In the genomic region with DNA sequence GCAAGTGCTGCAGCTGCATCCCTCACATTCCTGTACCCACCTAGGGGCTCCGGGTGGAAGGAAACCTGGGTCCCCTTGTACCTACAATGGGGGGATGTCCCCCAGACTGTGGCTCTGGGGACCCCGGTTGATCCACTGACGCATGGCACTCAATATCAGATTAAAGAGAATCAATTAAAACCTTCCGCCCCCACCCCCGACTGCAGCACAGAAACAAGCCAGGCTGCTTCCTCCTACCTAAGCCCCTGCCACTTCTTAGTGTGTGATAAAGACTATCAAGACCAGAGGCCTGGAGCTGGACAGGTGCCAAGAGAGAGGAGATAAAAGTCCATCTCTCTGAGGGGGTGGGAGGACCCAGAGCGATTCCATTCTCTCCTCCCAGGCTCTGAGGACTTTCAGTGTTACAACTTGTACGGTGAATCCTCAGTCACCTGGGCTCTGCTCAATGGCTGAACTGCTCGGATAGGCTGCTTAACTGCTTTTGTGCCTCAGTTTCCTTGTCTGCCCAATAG, we compare ENCODE assay signal across 1 cellular context.
TF ChIP-seq lines count a peak whose summit lies in the region.

No MANE protein-coding gene starts in this region.

TF ChIP-seq in endothelial cell of umbilical vein, 7 proteins besides CTCF, POLR2A, EP300 and RAD21:
- TF ChIP-seq FOS (IDR thresholded peaks at IDR 0.05; ENCODE audit: borderline replicate concordance, insufficient read depth, low read length) (no peak), GATA2 (IDR thresholded peaks at IDR 0.05; ENCODE audit: insufficient read depth, insufficient read length, low read depth, low read length) (no peak), JUN (IDR thresholded peaks at IDR 0.05; ENCODE audit: borderline replicate concordance, insufficient read depth, insufficient read length, low read depth) (no peak), POLR2AphosphoS5 (IDR thresholded peaks at IDR 0.05; ENCODE audit: insufficient read depth, low read depth, low read length) (no peak), EZH2 (IDR thresholded peaks at IDR 0.05; ENCODE audit: borderline replicate concordance, low read depth, low read length, severe bottlenecking) (no peak), MYC (IDR thresholded peaks at IDR 0.05; ENCODE audit: low read depth, low read length) (no peak)
- TF ChIP-seq, protein P1, sequence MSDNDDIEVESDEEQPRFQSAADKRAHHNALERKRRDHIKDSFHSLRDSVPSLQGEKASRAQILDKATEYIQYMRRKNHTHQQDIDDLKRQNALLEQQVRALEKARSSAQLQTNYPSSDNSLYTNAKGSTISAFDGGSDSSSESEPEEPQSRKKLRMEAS (IDR thresholded peaks at IDR 0.05; ENCODE audit: insufficient read depth, insufficient read length), result no peak
